8 cellular contexts compared by ENCODE assay signal in genomic region chr15:60390931-60391501, GRCh38. TPM values are rescaled to one million over a fixed set of nuclear protein-coding genes. Genes with fewer than 3 reads are reported as not detected.
DNase-seq lines count a peak whose midpoint lies in the region; ATAC-seq and TF ChIP-seq lines count a peak whose summit lies in the region.

No MANE protein-coding gene starts in this region.

- DNase-seq in GM03348 (ENCODE audit: low spot score) (peak; percentile 67), PC-3 (peak; percentile 77), epithelial cell of proximal tubule (ENCODE audit: low read depth) (peak; percentile 76), neural progenitor cell (ENCODE audit: low spot score) (peak; percentile 88), NCI-H748 treated with DMSO at 0.1 percent for 48 hours (lab: John Stamatoyannopoulos, UW) (no peak)
- no peak for DNase-seq in activated naive CD8-positive, alpha-beta T cell treated with anti-CD3 and anti-CD28 coated beads, Interleukin-2, amount 50 U/mL, for 24 hours

- no peaks in the 10 kb centered on the region for H3K9me2 ChIP-seq in PC-3 (replicated peaks; ENCODE audit: low read length)

- intact Hi-C loops in PC-3 (cut with micrococcal nuclease) = loop anchor here (2.0 to 10.0 kb wide), 2 partner anchors 32 to 134 kb away; no protein-coding TSS in a partner anchor

- POLR2A ChIA-PET in PC-3 (lab: Charles Lee; ENCODE audit: unreplicated experiment) = interaction anchor here (0.7 kb wide), 1 partner anchor 50 kb away, joined by 3 read pairs; no protein-coding TSS in a partner anchor

- BruUV-seq in PC-3 (replicated peaks; lab: Mats Ljungman, UMichigan) = no TSS peak

- ATAC-seq in PC-3 = peak; percentile 38
- no peak for ATAC-seq in GM21390 (IDR thresholded peaks at IDR 0.05; ENCODE audit: unreplicated experiment)
- ATAC-seq in activated naive CD8-positive, alpha-beta T cell treated with anti-CD3 and anti-CD28 coated beads, Interleukin-2, amount 50 U/mL, for 24 hours = no peak
- no peak for ATAC-seq in GM19035 (IDR thresholded peaks at IDR 0.05; ENCODE audit: unreplicated experiment)

- H3K36me3 Mint-ChIP-seq in neural progenitor cell = peaks cover 12% of the 10 kb centered on the region
- peaks cover 18% of the 10 kb centered on the region for H3K36me3 Mint-ChIP-seq in activated naive CD8-positive, alpha-beta T cell treated with anti-CD3 and anti-CD28 coated beads, Interleukin-2, amount 50 U/mL, for 24 hours (ENCODE audit: low read depth)

- TF ChIP-seq CTCF in PC-3 (conservative IDR thresholded peaks at IDR 0.05; ENCODE audit: low read depth, low read length) (no peak; the same call in 1 of the 2 replicates), epithelial cell of proximal tubule (conservative IDR thresholded peaks at IDR 0.05; ENCODE audit: low read depth, low read length) (peak; percentile 16), neural progenitor cell (IDR thresholded peaks at IDR 0.05) (no peak)

- H3F3A ChIP-seq in PC-3 (ENCODE audit: low read length, unreplicated experiment) (peaks cover 27% of the 10 kb centered on the region), neural progenitor cell (ENCODE audit: low read depth) (peaks cover 7% of the 10 kb centered on the region)

- H3K9me3 ChIP-seq in PC-3 (ENCODE audit: low read length) (no peaks in the 10 kb centered on the region), neural progenitor cell (ENCODE audit: low read depth) (no peaks in the 10 kb centered on the region)

- H3K9ac ChIP-seq in PC-3 (ENCODE audit: low read length) (peak overlapping the region; percentile 84), neural progenitor cell (no peak overlapping the region)

- no peak overlapping the region for H2AFZ ChIP-seq in PC-3 (ENCODE audit: low read length)
- H2AFZ ChIP-seq in neural progenitor cell (replicated peaks) = no peak overlapping the region

- peaks cover 6% of the 10 kb centered on the region for H3K27me3 Mint-ChIP-seq in neural progenitor cell (ENCODE audit: insufficient read depth, low read depth)
- no peaks in the 10 kb centered on the region for H3K27me3 Mint-ChIP-seq in activated naive CD8-positive, alpha-beta T cell treated with anti-CD3 and anti-CD28 coated beads, Interleukin-2, amount 50 U/mL, for 24 hours

- H4K20me1 ChIP-seq in PC-3 (ENCODE audit: low read length) (peaks cover 75% of the 10 kb centered on the region), neural progenitor cell (ENCODE audit: low read depth) (peaks cover 26% of the 10 kb centered on the region)

- H3K4me3 ChIP-seq in PC-3 (ENCODE audit: low read length) (peak overlapping the region; percentile 67), epithelial cell of proximal tubule (ENCODE audit: low read depth, low read length) (peak overlapping the region; percentile 32), neural progenitor cell (no peak overlapping the region)

- H3K4me3 Mint-ChIP-seq in neural progenitor cell = no peak overlapping the region
- no peak overlapping the region for H3K4me3 Mint-ChIP-seq in activated naive CD8-positive, alpha-beta T cell treated with anti-CD3 and anti-CD28 coated beads, Interleukin-2, amount 50 U/mL, for 24 hours

- peaks cover 12% of the 10 kb centered on the region for H3K9me3 Mint-ChIP-seq in neural progenitor cell
- no peaks in the 10 kb centered on the region for H3K9me3 Mint-ChIP-seq in activated naive CD8-positive, alpha-beta T cell treated with anti-CD3 and anti-CD28 coated beads, Interleukin-2, amount 50 U/mL, for 24 hours

- H3K4me2 ChIP-seq in PC-3 (ENCODE audit: low read length) = peak overlapping the region; percentile 89
- no peak overlapping the region for H3K4me2 ChIP-seq in neural progenitor cell

- H3K79me2 ChIP-seq in PC-3 (ENCODE audit: low read length) = peaks cover 97% of the 10 kb centered on the region
- H3K79me2 ChIP-seq in neural progenitor cell (ENCODE audit: low read depth) = no peaks in the 10 kb centered on the region

- no peaks in the 10 kb centered on the region for H3K27me3 ChIP-seq in PC-3 (ENCODE audit: low read length)
- H3K27me3 ChIP-seq in neural progenitor cell = peaks cover 99% of the 10 kb centered on the region

- H3K36me3 ChIP-seq in PC-3 (ENCODE audit: low read depth, low read length) = peaks cover 59% of the 10 kb centered on the region
- no peaks in the 10 kb centered on the region for H3K36me3 ChIP-seq in neural progenitor cell

- H3K4me1 ChIP-seq in PC-3 (ENCODE audit: insufficient read depth, low read length) (peaks cover 82% of the 10 kb centered on the region), neural progenitor cell (peaks cover 17% of the 10 kb centered on the region)

- CTCF ChIA-PET in PC-3 (lab: Charles Lee) = interaction anchor here (0.6 kb wide), 1 partner anchor 119 kb away, joined by 3 read pairs; no protein-coding TSS in a partner anchor

- H3K27ac ChIP-seq in PC-3 (ENCODE audit: low read length) (peak overlapping the region; percentile 98), neural progenitor cell (no peak overlapping the region)

- H3K27ac Mint-ChIP-seq in neural progenitor cell = no peak overlapping the region
- H3K27ac Mint-ChIP-seq in activated naive CD8-positive, alpha-beta T cell treated with anti-CD3 and anti-CD28 coated beads, Interleukin-2, amount 50 U/mL, for 24 hours = no peak overlapping the region

- peaks cover 65% of the 10 kb centered on the region for H3K4me1 Mint-ChIP-seq in neural progenitor cell
- peaks cover 67% of the 10 kb centered on the region for H3K4me1 Mint-ChIP-seq in activated naive CD8-positive, alpha-beta T cell treated with anti-CD3 and anti-CD28 coated beads, Interleukin-2, amount 50 U/mL, for 24 hours

RNA-seq across cellular contexts. Expression of gene ANXA2, which starts 6.8 kb away (rescaled TPM):
- total RNA-seq in PC-3 (2014; rRNA removed) (2,114 and 2,202 TPM in 2 replicates), epithelial cell of proximal tubule (2,958 and 3,295 TPM in 2 replicates), neural progenitor cell (ENCODE audit: low replicate concordance) (20.1 and 21.8 TPM in 2 replicates)

Comparison
In these comparisons a context has a peak if more than half of its experiments do, and no peak if none do; other contexts are left out.
1. DNase-seq: peak in GM03348 (single experiment), PC-3 (single experiment), epithelial cell of proximal tubule (single experiment) and neural progenitor cell (single experiment); none in NCI-H748 treated with DMSO at 0.1 percent for 48 hours (single experiment) and activated naive CD8-positive, alpha-beta T cell treated with anti-CD3 and anti-CD28 coated beads, Interleukin-2, amount 50 U/mL, for 24 hours (single experiment).
2. RNA of gene ANXA2, which starts 6.8 kb away (total RNA-seq): 2,958 to 3,295 TPM in epithelial cell of proximal tubule and 2,114 to 2,202 TPM in PC-3; 20.1 to 21.8 TPM in neural progenitor cell; every median in the first group is over 10 times any median in the second.